8 cellular contexts compared by ENCODE assay signal in genomic region chr17:27353469-27354050, GRCh38. TPM values are rescaled to one million over a fixed set of nuclear protein-coding genes. Genes with fewer than 3 reads are reported as not detected.
DNase-seq lines count a peak whose midpoint lies in the region; FAIRE-seq and TF ChIP-seq lines count a peak whose summit lies in the region.

No MANE protein-coding gene starts in this region.

- in situ Hi-C loops in G401 (cut with HindIII; ENCODE audit: low sequenced_read_pairs) = no loop called here

- DNase-seq in G401 (ENCODE audit: low spot score) (peak; percentile 78), H54 (ENCODE audit: insufficient read length, low spot score) (peak; percentile 97), LNCaP clone FGC (ENCODE audit: low read depth) (peak; percentile 49), SHP77 treated with DMSO at 0.1 percent for 48 hours (lab: John Stamatoyannopoulos, UW) (peak; percentile 73), frontal cortex (ENCODE audit: low spot score in 2 of 2) (peak; percentile 95 to 98), nucleus accumbens (lab: John Stamatoyannopoulos, UW) (peak in 54 of 56 donors; percentile 43 to 91 (median 73)), superior temporal gyrus (ENCODE audit: extremely low spot score) (peak; percentile 78)
- peak; percentile 87 for DNase-seq in activated naive CD4-positive, alpha-beta T cell treated with Interleukin-2 at 50 U/mL for 16 hours

- TF ChIP-seq CTCF in LNCaP clone FGC (IDR thresholded peaks at IDR 0.05; ENCODE audit: control insufficient read depth, extremely low read depth, insufficient read depth) = peak; percentile 86

- TF ChIP-seq POLR2A in H54 (IDR thresholded peaks at IDR 0.05; ENCODE audit: low read depth, low read length) = peak; percentile 79

- no peak for FAIRE-seq in H54 (lab: Jason Lieb, UNC)
- FAIRE-seq in frontal cortex (lab: Jason Lieb, UNC) = no peak

- H3K4me3 ChIP-seq in LNCaP clone FGC (ENCODE audit: low read depth, low read length) = peak overlapping the region; percentile 85

RNA-seq across cellular contexts. Expression of gene WSB1, which starts 59.6 kb away (rescaled TPM):
- total RNA-seq in G401 (2014; rRNA removed; shearing (Covaris generic)) = 72.2 and 88.3 TPM in 2 replicates
- 187 TPM for total RNA-seq in frontal cortex

Comparison
In these comparisons a context has a peak if more than half of its experiments do, and no peak if none do; other contexts are left out.
1. Peak in every context shown above with its lines: DNase-seq and H3K4me3 ChIP-seq.